8 cellular contexts compared by ENCODE assay signal in genomic region chr2:177263451-177264208, GRCh38. TPM values are rescaled to one million over a fixed set of nuclear protein-coding genes. Genes with fewer than 3 reads are reported as not detected.
DNase-seq lines count a peak whose midpoint lies in the region; ATAC-seq and TF ChIP-seq lines count a peak whose summit lies in the region.

No MANE protein-coding gene starts in this region.

- ATAC-seq in HG02623 (IDR thresholded peaks at IDR 0.05; ENCODE audit: unreplicated experiment) (peak; percentile 37), SK-N-SH treated with all-trans-retinoic acid at 6 μM for 48 hours (peak; percentile 74), Right ventricle myocardium inferior (peak; percentile 88)

- H3K9me3 Mint-ChIP-seq in activated naive CD8-positive, alpha-beta T cell treated with anti-CD3 and anti-CD28 coated beads for 36 hours = peaks cover 2% of the 10 kb centered on the region

- peak overlapping the region; percentile 91 for H3K4me3 ChIP-seq in GM12865 (ENCODE audit: low read depth, low read length)
- H3K4me3 ChIP-seq in ovary = peak overlapping the region; percentile 100
- peak overlapping the region; percentile 93 to 100 (median 96) for H3K4me3 ChIP-seq in thyroid gland (replicated peaks in 1 of 3)

- peak overlapping the region; percentile 97 for H3K27ac Mint-ChIP-seq in activated naive CD8-positive, alpha-beta T cell treated with anti-CD3 and anti-CD28 coated beads for 36 hours

- peak overlapping the region; percentile 100 for H3K27ac ChIP-seq in ovary
- H3K27ac ChIP-seq in thyroid gland = peak overlapping the region; percentile 100

- no peaks in the 10 kb centered on the region for H3K27me3 Mint-ChIP-seq in activated naive CD8-positive, alpha-beta T cell treated with anti-CD3 and anti-CD28 coated beads for 36 hours

- H3K9me3 ChIP-seq in ovary (no peaks in the 10 kb centered on the region), thyroid gland (no peaks in the 10 kb centered on the region)

- TF ChIP-seq EP300 in ovary (IDR thresholded peaks at IDR 0.05) = peak; percentile 79

- TF ChIP-seq POLR2A in ovary (IDR thresholded peaks at IDR 0.05) (peak; percentile 79), thyroid gland (IDR thresholded peaks at IDR 0.05) (peak; percentile 53 to 88)

- peak overlapping the region; percentile 97 for H3K4me3 Mint-ChIP-seq in activated naive CD8-positive, alpha-beta T cell treated with anti-CD3 and anti-CD28 coated beads for 36 hours

- DNase-seq in GM12865 (ENCODE audit: low read depth) = peak; percentile 97
- DNase-seq in NCI-H1092 treated with DMSO at 0.1 percent for 48 hours (lab: John Stamatoyannopoulos, UW) = peak; percentile 89
- peak; percentile 93 for DNase-seq in activated naive CD8-positive, alpha-beta T cell treated with anti-CD3 and anti-CD28 coated beads for 36 hours
- DNase-seq in Right ventricle myocardium inferior (ENCODE audit: missing footprints) = peak; percentile 99
- peak; percentile 99 to 100 (median 99) for DNase-seq in ovary
- peak; percentile 98 to 99 for DNase-seq in thyroid gland

- 1% methylated on average over 36 to 81 of the region's 81 CpGs for WGBS in ovary, 3 donors
- 0% methylated on average over 17 to 37 of the region's 81 CpGs for WGBS in thyroid gland, 2 donors

- intact Hi-C loops in Right ventricle myocardium inferior (cut with DNase I) = loop anchor here (1.0 to 10.0 kb wide), 9 partner anchors 19 to 491 kb away; partner anchors contain the start of genes AGPS and HNRNPA3
- intact Hi-C loops in ovary (cut with DNase I) = loop anchor here (1.0 to 10.0 kb wide), 11 partner anchors 34 to 1129 kb away; partner anchors contain the start of gene HNRNPA3 (in 4 of the 4)
- intact Hi-C loops in thyroid gland (cut with DNase I) = loop anchor here (5.0 to 10.0 kb wide), 2 partner anchors 51 to 61 kb away; partner anchors contain the start of gene HNRNPA3

- H3K36me3 Mint-ChIP-seq in activated naive CD8-positive, alpha-beta T cell treated with anti-CD3 and anti-CD28 coated beads for 36 hours = peaks cover 40% of the 10 kb centered on the region

- H3K4me1 Mint-ChIP-seq in activated naive CD8-positive, alpha-beta T cell treated with anti-CD3 and anti-CD28 coated beads for 36 hours = peaks cover 58% of the 10 kb centered on the region

- H3K36me3 ChIP-seq in ovary = no peaks in the 10 kb centered on the region
- H3K36me3 ChIP-seq in thyroid gland = no peaks in the 10 kb centered on the region

- no peaks in the 10 kb centered on the region for H3K27me3 ChIP-seq in ovary
- H3K27me3 ChIP-seq in thyroid gland = no peaks in the 10 kb centered on the region

- H3K4me1 ChIP-seq in ovary (ENCODE audit: insufficient read depth) = peaks cover 10% of the 10 kb centered on the region
- peaks cover 45 to 48% of the 10 kb centered on the region in 2 donors for H3K4me1 ChIP-seq in thyroid gland

- peak; percentile 90 for TF ChIP-seq CTCF in GM12865 (IDR thresholded peaks at IDR 0.05; ENCODE audit: insufficient read depth, low read depth, low read length, missing control alignments)
- TF ChIP-seq CTCF in ovary (IDR thresholded peaks at IDR 0.05) = peak; percentile 90 to 97 (median 97)
- TF ChIP-seq CTCF in thyroid gland (IDR thresholded peaks at IDR 0.05) = peak; percentile 65 to 97 (median 85)

TF ChIP-seq in SK-N-SH treated with all-trans-retinoic acid at 6 μM for 48 hours, 23 proteins besides CTCF, POLR2A, EP300 and RAD21 (continues in another document):
- no peak for TF ChIP-seq ARNTL (CRISPR knock-in tag; IDR thresholded peaks at IDR 0.05; ENCODE audit: borderline replicate concordance, low read depth)
- TF ChIP-seq PATZ1 (CRISPR knock-in tag; IDR thresholded peaks at IDR 0.05; ENCODE audit: borderline replicate concordance) = 0 out of 2 replicates have a peak, but pooled peaks have one; percentile 14
- TF ChIP-seq ZC3H10 (CRISPR knock-in tag; IDR thresholded peaks at IDR 0.05) = no peak
- 0 out of 2 replicates have a peak, but pooled peaks have one; percentile 70 for TF ChIP-seq POU6F1 (CRISPR knock-in tag; IDR thresholded peaks at IDR 0.05; ENCODE audit: borderline replicate concordance, low read depth)
- no peak for TF ChIP-seq ZFP30 (CRISPR knock-in tag; IDR thresholded peaks at IDR 0.05)
- TF ChIP-seq ZNF565 (CRISPR knock-in tag; conservative IDR thresholded peaks at IDR 0.05; ENCODE audit: low read depth) = no peak
- TF ChIP-seq BACH2 (CRISPR knock-in tag; IDR thresholded peaks at IDR 0.05; ENCODE audit: borderline replicate concordance) = no peak
- no peak for TF ChIP-seq ZNF8 (CRISPR knock-in tag; IDR thresholded peaks at IDR 0.05)
- TF ChIP-seq, protein P1, sequence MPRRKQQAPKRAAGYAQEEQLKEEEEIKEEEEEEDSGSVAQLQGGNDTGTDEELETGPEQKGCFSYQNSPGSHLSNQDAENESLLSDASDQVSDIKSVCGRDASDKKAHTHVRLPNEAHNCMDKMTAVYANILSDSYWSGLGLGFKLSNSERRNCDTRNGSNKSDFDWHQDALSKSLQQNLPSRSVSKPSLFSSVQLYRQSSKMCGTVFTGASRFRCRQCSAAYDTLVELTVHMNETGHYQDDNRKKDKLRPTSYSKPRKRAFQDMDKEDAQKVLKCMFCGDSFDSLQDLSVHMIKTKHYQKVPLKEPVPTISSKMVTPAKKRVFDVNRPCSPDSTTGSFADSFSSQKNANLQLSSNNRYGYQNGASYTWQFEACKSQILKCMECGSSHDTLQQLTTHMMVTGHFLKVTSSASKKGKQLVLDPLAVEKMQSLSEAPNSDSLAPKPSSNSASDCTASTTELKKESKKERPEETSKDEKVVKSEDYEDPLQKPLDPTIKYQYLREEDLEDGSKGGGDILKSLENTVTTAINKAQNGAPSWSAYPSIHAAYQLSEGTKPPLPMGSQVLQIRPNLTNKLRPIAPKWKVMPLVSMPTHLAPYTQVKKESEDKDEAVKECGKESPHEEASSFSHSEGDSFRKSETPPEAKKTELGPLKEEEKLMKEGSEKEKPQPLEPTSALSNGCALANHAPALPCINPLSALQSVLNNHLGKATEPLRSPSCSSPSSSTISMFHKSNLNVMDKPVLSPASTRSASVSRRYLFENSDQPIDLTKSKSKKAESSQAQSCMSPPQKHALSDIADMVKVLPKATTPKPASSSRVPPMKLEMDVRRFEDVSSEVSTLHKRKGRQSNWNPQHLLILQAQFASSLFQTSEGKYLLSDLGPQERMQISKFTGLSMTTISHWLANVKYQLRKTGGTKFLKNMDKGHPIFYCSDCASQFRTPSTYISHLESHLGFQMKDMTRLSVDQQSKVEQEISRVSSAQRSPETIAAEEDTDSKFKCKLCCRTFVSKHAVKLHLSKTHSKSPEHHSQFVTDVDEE (CRISPR knock-in tag; IDR thresholded peaks at IDR 0.05) = 0 out of 2 replicates have a peak, but pooled peaks have one; percentile 49
- TF ChIP-seq CSRNP3 (CRISPR knock-in tag; IDR thresholded peaks at IDR 0.05) = no peak
- TF ChIP-seq ISL1 (CRISPR knock-in tag; IDR thresholded peaks at IDR 0.05) = 0 out of 2 replicates have a peak, but pooled peaks have one; percentile 7
- TF ChIP-seq SNAI2 (CRISPR knock-in tag; IDR thresholded peaks at IDR 0.05) = no peak

RNA-seq across cellular contexts. Expression of gene NFE2L2, which starts 0.9 kb away (rescaled TPM):
- 10 to 100 TPM; 68.3 to 70.3 TPM for total RNA-seq in activated naive CD8-positive, alpha-beta T cell treated with anti-CD3 and anti-CD28 coated beads for 36 hours
- total RNA-seq in Right ventricle myocardium inferior (53.4 TPM), ovary (100 to 1,000 TPM; 120 to 198 (median 157) TPM), thyroid gland (100 to 1,000 TPM; 139 to 157 (median 144) TPM)
- polyA plus RNA-seq in ovary = 100 to 1,000 TPM; 128 to 131 TPM

RNA-seq across cellular contexts. Expression of gene HNRNPA3, which starts 51.0 kb away (rescaled TPM):
- total RNA-seq in activated naive CD8-positive, alpha-beta T cell treated with anti-CD3 and anti-CD28 coated beads for 36 hours = 100 to 1,000 TPM; 253 to 254 TPM
- total RNA-seq in Right ventricle myocardium inferior = 66.6 TPM
- total RNA-seq in ovary = 100 to 1,000 TPM in 5 of 7 donors, 10 to 100 TPM in 2; 71.0 to 240 (median 216) TPM
- polyA plus RNA-seq in ovary = 100 to 1,000 TPM; 175 to 273 TPM
- total RNA-seq in thyroid gland = 100 to 1,000 TPM in 1 of 4 donors, 10 to 100 TPM in 3; 80.3 to 115 (median 82.3) TPM

Comparison
In these comparisons a context has a peak if more than half of its experiments do, and no peak if none do; other contexts are left out.
1. Peak in every context shown above with its lines: DNase-seq, ATAC-seq, H3K4me3 ChIP-seq and H3K27ac ChIP-seq.
2. ATAC-seq: peak in every context shown above with its lines; median percentile 88 in Right ventricle myocardium inferior; 74 in SK-N-SH treated with all-trans-retinoic acid at 6 μM for 48 hours; 37 in HG02623.